Comparison of ENCODE assay signal across 26 cellular contexts in genomic region chr9:128887049-128887448, GRCh38. TPM values are rescaled to one million over a fixed set of nuclear protein-coding genes. Genes with fewer than 3 reads are reported as not detected.
A peak's percentile ranks its signal among the peaks of the same experiment; 100 is the strongest.
DNase-seq lines count a peak whose midpoint lies in the region; ATAC-seq, FAIRE-seq and TF ChIP-seq lines count a peak whose summit lies in the region.
"Had no signal": no experiment of that assay in that cellular context is flagged by ENCODE, and none has a peak within 500 bp of the region (broad histone marks: within the 10 kb centered on the region; RNA-seq: fewer than 3 reads in every experiment).

No MANE protein-coding gene starts in this region.

- no peaks in the 10 kb centered on the region for H3K27me3 Mint-ChIP-seq in CD4-positive, CD25-positive, alpha-beta regulatory T cell
- H3K27me3 Mint-ChIP-seq in endodermal cell (ENCODE audit: insufficient read depth): no peaks in the 10 kb centered on the region
- H3K27me3 Mint-ChIP-seq: activated CD4-positive, alpha-beta T cell treated with anti-CD3 and anti-CD28 coated beads for 36 hours had no signal

- TF ChIP-seq CTCF in endodermal cell (conservative IDR thresholded peaks at IDR 0.05) (no peak), prostate gland (IDR thresholded peaks at IDR 0.05) (no peak), pancreas (IDR thresholded peaks at IDR 0.05) (no peak)

- ATAC-seq in CD4-positive, CD25-positive, alpha-beta regulatory T cell (ENCODE audit: low read depth in 2 of 2): no peak
- ATAC-seq in pancreas: no peak
- ATAC-seq: activated CD4-positive, alpha-beta T cell treated with anti-CD3 and anti-CD28 coated beads for 36 hours; activated T-cell treated with anti-CD3 and anti-CD28 coated beads, Interleukin-2, amount 50 U/mL, for 4 hours had no signal

- H3K4me3 ChIP-seq in CD4-positive, CD25-positive, alpha-beta regulatory T cell (ENCODE audit: low read depth, low read length): no peak overlapping the region
- H3K4me3 ChIP-seq in HUES64 (ENCODE audit: low read length) (no peak overlapping the region), endodermal cell (ENCODE audit: low read length) (no peak overlapping the region), prostate gland (no peak overlapping the region), pancreas (no peak overlapping the region)
- H3K4me3 ChIP-seq: BLaER1, tibial nerve had no signal

- no peak overlapping the region for H3K27ac ChIP-seq in CD4-positive, CD25-positive, alpha-beta regulatory T cell (ENCODE audit: insufficient read depth, low read length, poor library complexity, severe bottlenecking)
- H3K27ac ChIP-seq in HUES64 (ENCODE audit: low read depth, low read length) (peak overlapping the region; percentile 24; the same call in 1 of the 2 replicates), endodermal cell (ENCODE audit: low read depth, low read length) (no peak overlapping the region), prostate gland (peak overlapping the region; percentile 61 to 67), pancreas (no peak overlapping the region)
- H3K27ac ChIP-seq: BLaER1, brain microvascular endothelial cell, KMS-11 had no signal

- peak overlapping the region in 2 of 4 donors; percentile 47 to 100 for H3K4me3 Mint-ChIP-seq in CD4-positive, CD25-positive, alpha-beta regulatory T cell
- H3K4me3 Mint-ChIP-seq in endodermal cell: no peak overlapping the region
- H3K4me3 Mint-ChIP-seq: activated CD4-positive, alpha-beta T cell treated with anti-CD3 and anti-CD28 coated beads for 36 hours; activated T-cell treated with anti-CD3 and anti-CD28 coated beads, Interleukin-2, amount 50 U/mL, for 4 hours; T-helper 1 cell treated with Interleukin-12 subunit alpha and Interleukin-12 subunit beta and Interleukin-4 antibody, amounts not matched to agents 30 μg/mL and 1 μg/mL, for 36 hours had no signal

- no peak for DNase-seq in CD4-positive, CD25-positive, alpha-beta regulatory T cell
- DNase-seq in endodermal cell (no peak), prostate gland (ENCODE audit: low spot score) (no peak), amygdala (lab: John Stamatoyannopoulos, UW) (no peak), pancreas (no peak), NCI-H146 (lab: John Stamatoyannopoulos, UW) (no peak)
- DNase-seq: activated CD4-positive, alpha-beta T cell treated with anti-CD3 and anti-CD28 coated beads for 36 hours; activated T-cell treated with anti-CD3 and anti-CD28 coated beads, Interleukin-2, amount 50 U/mL, for 4 hours; brain microvascular endothelial cell; COR-L47; DMS53; mesendoderm; NCI-H1417; NCI-H446; nucleus accumbens; RPMI8226; SK-N-SH; small intestine; stimulated activated CD4-positive, alpha-beta T cell treated with anti-CD3 and anti-CD28 coated beads, Interleukin-2, amount 100 ng/mL, for 24 hours had no signal

- intact Hi-C loops in prostate gland (cut with DNase I) (no loop called here), pancreas (cut with DNase I) (no loop called here)

- peaks cover 25% of the 10 kb centered on the region for H3K36me3 Mint-ChIP-seq in CD4-positive, CD25-positive, alpha-beta regulatory T cell
- H3K36me3 Mint-ChIP-seq in endodermal cell (ENCODE audit: low read depth): peaks cover 51% of the 10 kb centered on the region

- peaks cover 58% of the 10 kb centered on the region for H3K4me1 ChIP-seq in CD4-positive, CD25-positive, alpha-beta regulatory T cell (ENCODE audit: control insufficient read depth, insufficient read depth, low read length, poor library complexity, severe bottlenecking)
- H3K4me1 ChIP-seq in HUES64 (ENCODE audit: insufficient read depth, low read length): peaks cover 19% of the 10 kb centered on the region; the same call in 1 of the 2 replicates
- H3K4me1 ChIP-seq in endodermal cell (ENCODE audit: control insufficient read depth, insufficient read depth, low read length): peaks cover 11% of the 10 kb centered on the region
- H3K4me1 ChIP-seq in prostate gland (replicated peaks): peaks cover 31% of the 10 kb centered on the region
- peaks cover 0 to 12% (median 6%) of the 10 kb centered on the region in 3 donors for H3K4me1 ChIP-seq in pancreas

- no peak for FAIRE-seq in pancreas (lab: Jason Lieb, UNC)
- FAIRE-seq: small intestine had no signal

- no peaks in the 10 kb centered on the region for H3K27me3 ChIP-seq in CD4-positive, CD25-positive, alpha-beta regulatory T cell (ENCODE audit: control insufficient read depth, insufficient read depth, low read length)
- H3K27me3 ChIP-seq in HUES64 (ENCODE audit: insufficient read depth, low read length) (no peaks in the 10 kb centered on the region), endodermal cell (ENCODE audit: control insufficient read depth, insufficient read depth, low read length, poor library complexity, severe bottlenecking) (no peaks in the 10 kb centered on the region), prostate gland (replicated peaks; ENCODE audit: insufficient read depth) (no peaks in the 10 kb centered on the region), pancreas (no peaks in the 10 kb centered on the region)
- H3K27me3 ChIP-seq: BLaER1, brain microvascular endothelial cell, tibial nerve had no signal

- WGBS in HUES64: 98% methylated on average over 3 of the region's 3 CpGs
- 95 to 100% methylated on average over 1 to 3 of the region's 3 CpGs for WGBS in endodermal cell (ENCODE audit: insufficient coverage in 1 of 2, insufficient read length in 1 of 2), 2 experiments
- 93% methylated on average over 3 of the region's 3 CpGs for WGBS in prostate gland
- WGBS in pancreas, 2 donors: 95 to 96% methylated on average over 3 of the region's 3 CpGs

- no peak for TF ChIP-seq POLR2A in prostate gland (IDR thresholded peaks at IDR 0.05)

- H3K9me3 Mint-ChIP-seq in CD4-positive, CD25-positive, alpha-beta regulatory T cell: no peaks in the 10 kb centered on the region
- no peaks in the 10 kb centered on the region for H3K9me3 Mint-ChIP-seq in endodermal cell
- H3K9me3 Mint-ChIP-seq: activated T-cell treated with anti-CD3 and anti-CD28 coated beads, Interleukin-2, amount 50 U/mL, for 4 hours; H9; T-helper 1 cell treated with Interleukin-12 subunit alpha and Interleukin-12 subunit beta and Interleukin-4 antibody, amounts not matched to agents 30 μg/mL and 1 μg/mL, for 36 hours had no signal

- H3K36me3 ChIP-seq in CD4-positive, CD25-positive, alpha-beta regulatory T cell (ENCODE audit: control insufficient read depth, insufficient read depth, low read length): peaks cover 43% of the 10 kb centered on the region
- peaks cover 51% of the 10 kb centered on the region for H3K36me3 ChIP-seq in HUES64 (ENCODE audit: insufficient read depth, low read length)
- H3K36me3 ChIP-seq in endodermal cell (ENCODE audit: control insufficient read depth, insufficient read depth, low read length): peaks cover 55% of the 10 kb centered on the region
- H3K36me3 ChIP-seq in prostate gland: no peaks in the 10 kb centered on the region
- H3K36me3 ChIP-seq in pancreas: peaks cover 0 to 10% (median 0%) of the 10 kb centered on the region in 3 donors

- peak overlapping the region in 2 of 3 donors; percentile 62 to 79 for H3K27ac Mint-ChIP-seq in CD4-positive, CD25-positive, alpha-beta regulatory T cell
- peak overlapping the region; percentile 75 for H3K27ac Mint-ChIP-seq in endodermal cell

- peaks cover 5 to 71% (median 45%) of the 10 kb centered on the region in 4 donors for H3K4me1 Mint-ChIP-seq in CD4-positive, CD25-positive, alpha-beta regulatory T cell
- H3K4me1 Mint-ChIP-seq in endodermal cell: peaks cover 39% of the 10 kb centered on the region

- H3K9ac ChIP-seq in HUES64 (ENCODE audit: low read depth, low read length): no peak overlapping the region
- no peak overlapping the region for H3K9ac ChIP-seq in endodermal cell (ENCODE audit: extremely low read depth, low read length, poor library complexity, severe bottlenecking)
- H3K9ac ChIP-seq: BLaER1, KMS-11, SK-N-SH had no signal

- no peaks in the 10 kb centered on the region for H3K9me3 ChIP-seq in CD4-positive, CD25-positive, alpha-beta regulatory T cell (ENCODE audit: control insufficient read depth in 2 of 2, low read length in 2 of 2)
- no peaks in the 10 kb centered on the region for H3K9me3 ChIP-seq in HUES64 (ENCODE audit: insufficient read depth, low read depth, low read length)
- H3K9me3 ChIP-seq in endodermal cell (ENCODE audit: control insufficient read depth, low read length): no peaks in the 10 kb centered on the region
- H3K9me3 ChIP-seq in prostate gland: no peaks in the 10 kb centered on the region
- no peaks in the 10 kb centered on the region for H3K9me3 ChIP-seq in pancreas
- H3K9me3 ChIP-seq: BLaER1, SK-N-SH, tibial nerve had no signal

RNA-seq across cellular contexts. Expression of gene LRRC8A, which starts 5.1 kb away (rescaled TPM):
- total RNA-seq in CD4-positive, CD25-positive, alpha-beta regulatory T cell: 39.7 TPM
- polyA plus RNA-seq in CD4-positive, CD25-positive, alpha-beta regulatory T cell: 10 to 100 TPM; 29.3 to 35.0 (median 31.3) TPM
- 64.0 TPM for polyA plus RNA-seq in HUES64 (2013, experiment 1 of 2)
- polyA plus RNA-seq in HUES64 (2013, experiment 2 of 2): 55.8 TPM
- total RNA-seq in endodermal cell: 10 to 100 TPM; 54.6 to 58.7 TPM
- 32.7 TPM for polyA plus RNA-seq in endodermal cell (2013, experiment 1 of 2)
- polyA plus RNA-seq in endodermal cell (2013, experiment 2 of 2): 34.9 TPM
- 10 to 100 TPM; 78.2 to 78.8 TPM for total RNA-seq in prostate gland
- 10 to 100 TPM in 4 of 6 donors, 1 to 10 TPM in 2; 8.7 to 20.4 (median 10.4) TPM for total RNA-seq in pancreas
- polyA plus RNA-seq in pancreas: 10 to 100 TPM in 1 of 2 donors, 1 to 10 TPM in 1; 9.2 to 10.1 TPM

RNA-seq across cellular contexts. Expression of gene KYAT1, which starts 5.3 kb away (rescaled TPM):
- total RNA-seq in CD4-positive, CD25-positive, alpha-beta regulatory T cell: 8.2 TPM
- polyA plus RNA-seq in CD4-positive, CD25-positive, alpha-beta regulatory T cell: 10 to 100 TPM; 11.3 to 15.7 (median 11.6) TPM
- polyA plus RNA-seq in HUES64 (2013, experiment 1 of 2): 13.7 TPM
- 16.9 TPM for polyA plus RNA-seq in HUES64 (2013, experiment 2 of 2)
- total RNA-seq in endodermal cell: 10 to 100 TPM; 13.6 to 25.3 TPM
- 18.8 TPM for polyA plus RNA-seq in endodermal cell (2013, experiment 1 of 2)
- 16.8 TPM for polyA plus RNA-seq in endodermal cell (2013, experiment 2 of 2)
- 10 to 100 TPM; 13.1 to 24.1 TPM for total RNA-seq in prostate gland
- total RNA-seq in pancreas: 1 to 10 TPM; 1.1 to 2.9 (median 1.5) TPM
- polyA plus RNA-seq in pancreas: 1 to 10 TPM; 4.2 to 5.2 TPM

RNA-seq across cellular contexts. Expression of gene PHYHD1, which starts 33.7 kb away (rescaled TPM):
- total RNA-seq in CD4-positive, CD25-positive, alpha-beta regulatory T cell: 0.52 TPM
- under 1 TPM in 2 of 4 donors, not detected in 2; 0.40 to 0.60 TPM for polyA plus RNA-seq in CD4-positive, CD25-positive, alpha-beta regulatory T cell
- polyA plus RNA-seq in HUES64 (2013, experiment 1 of 2): 7.6 TPM
- 9.9 TPM for polyA plus RNA-seq in HUES64 (2013, experiment 2 of 2)
- total RNA-seq in endodermal cell: 10 to 100 TPM; 15.2 to 18.0 TPM
- polyA plus RNA-seq in endodermal cell (2013, experiment 1 of 2): 6.4 TPM
- polyA plus RNA-seq in endodermal cell (2013, experiment 2 of 2): 4.7 TPM
- 10 to 100 TPM; 36.4 to 50.9 TPM for total RNA-seq in prostate gland
- total RNA-seq in pancreas: 10 to 100 TPM; 20.7 to 48.7 (median 42.2) TPM
- polyA plus RNA-seq in pancreas: 10 to 100 TPM; 45.7 to 71.3 TPM
- total RNA-seq: HT-29 had no signal
- polyA plus RNA-seq: SK-N-SH had no signal

RNA-seq across cellular contexts. Expression of gene SPOUT1, which starts 57.5 kb away (rescaled TPM):
- total RNA-seq in CD4-positive, CD25-positive, alpha-beta regulatory T cell: 36.1 TPM
- polyA plus RNA-seq in CD4-positive, CD25-positive, alpha-beta regulatory T cell: 10 to 100 TPM; 43.0 to 77.7 (median 62.6) TPM
- polyA plus RNA-seq in HUES64 (2013, experiment 1 of 2): 34.4 TPM
- polyA plus RNA-seq in HUES64 (2013, experiment 2 of 2): 32.4 TPM
- total RNA-seq in endodermal cell: 10 to 100 TPM; 66.9 to 86.5 TPM
- polyA plus RNA-seq in endodermal cell (2013, experiment 1 of 2): 39.4 TPM
- polyA plus RNA-seq in endodermal cell (2013, experiment 2 of 2): 25.4 TPM
- 10 to 100 TPM; 45.8 to 47.5 TPM for total RNA-seq in prostate gland
- 10 to 100 TPM; 14.8 to 28.0 (median 20.6) TPM for total RNA-seq in pancreas
- 10 to 100 TPM; 28.8 to 32.8 TPM for polyA plus RNA-seq in pancreas

Comparison
In these comparisons a context has a peak if more than half of its experiments do, and no peak if none do; other contexts are left out.
1. H3K27ac ChIP-seq: peak in HUES64 (single experiment) and prostate gland (2 of 2); none in CD4-positive, CD25-positive, alpha-beta regulatory T cell (single experiment), endodermal cell (single experiment) and pancreas (0 of 4).
2. RNA of gene PHYHD1, which starts 33.7 kb away (total RNA-seq): 36.4 to 50.9 TPM in prostate gland, 20.7 to 48.7 TPM in pancreas and 15.2 to 18.0 TPM in endodermal cell; 0.52 TPM in CD4-positive, CD25-positive, alpha-beta regulatory T cell (single experiment); every median in the first group is over 10 times any median in the second.